In the genomic region with DNA sequence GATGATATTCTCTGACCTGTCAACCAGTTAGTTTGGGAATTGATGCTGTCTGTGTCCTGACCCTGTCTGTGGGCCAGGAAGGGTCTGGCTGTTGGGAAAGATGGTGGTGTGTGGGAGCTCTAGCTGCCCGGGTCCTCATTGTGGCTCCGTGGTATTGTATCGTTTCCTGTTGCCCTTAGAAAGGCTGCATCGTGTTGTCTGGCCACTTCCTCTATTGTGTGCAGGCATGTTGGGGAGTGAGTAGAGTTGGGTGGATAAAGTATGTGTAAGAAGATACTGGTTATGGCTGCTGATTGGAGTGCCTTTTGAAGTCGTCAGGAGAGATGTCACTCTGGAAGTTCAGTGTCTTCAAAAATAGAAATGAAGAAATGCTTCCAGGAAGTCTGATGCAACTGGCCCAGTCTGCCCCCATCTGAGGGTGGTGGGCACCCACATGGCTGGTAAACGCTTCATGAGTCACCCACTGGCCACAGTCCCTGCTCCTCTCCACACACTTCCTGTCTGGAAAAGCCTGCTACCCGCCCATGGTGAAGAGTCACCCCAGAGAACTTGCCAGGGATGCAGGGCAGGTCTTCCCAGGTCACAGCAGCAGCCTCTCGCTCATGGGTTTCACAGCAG, we compare ENCODE assay signal across 8 cellular contexts. TPM values are rescaled to one million over a fixed set of nuclear protein-coding genes. Genes with fewer than 3 reads are reported as not detected.
DNase-seq lines count a peak whose midpoint lies in the region; ATAC-seq and TF ChIP-seq lines count a peak whose summit lies in the region.

No MANE protein-coding gene starts in this region.

- no peaks in the 10 kb centered on the region for H3K9me3 Mint-ChIP-seq in activated T-cell treated with anti-CD3 and anti-CD28 coated beads, Interleukin-2, amount 50 U/mL, for 72 hours

- H3K4me3 Mint-ChIP-seq in activated T-cell treated with anti-CD3 and anti-CD28 coated beads, Interleukin-2, amount 50 U/mL, for 72 hours: peak overlapping the region; percentile 74 to 78

- H3K4me1 Mint-ChIP-seq in activated T-cell treated with anti-CD3 and anti-CD28 coated beads, Interleukin-2, amount 50 U/mL, for 72 hours (ENCODE audit: low read depth): peaks cover 54% of the 10 kb centered on the region

- peak; percentile 64 for ATAC-seq in GM21515 (IDR thresholded peaks at IDR 0.05; ENCODE audit: unreplicated experiment)
- peak; percentile 68 to 75 for ATAC-seq in activated T-cell treated with anti-CD3 and anti-CD28 coated beads, Interleukin-2, amount 50 U/mL, for 72 hours (replicated peaks in 1 of 2)

- no peak for TF ChIP-seq CTCF in AG10803 (conservative IDR thresholded peaks at IDR 0.05; ENCODE audit: low read length)

- DNase-seq in AG10803 (ENCODE audit: low read depth) (peak; percentile 98), NOMO-1 treated with dmso at 0.1 percent for 144 hours (lab: John Stamatoyannopoulos, UW; ENCODE audit: unreplicated experiment) (peak; percentile 92), globus pallidus (ENCODE audit: low spot score) (peak; percentile 68), putamen (ENCODE audit: low spot score) (peak; percentile 56), NCI-H345 (lab: John Stamatoyannopoulos, UW) (no peak), NCI-H187 (lab: John Stamatoyannopoulos, UW) (no peak)
- peak; percentile 58 to 60 for DNase-seq in activated T-cell treated with anti-CD3 and anti-CD28 coated beads, Interleukin-2, amount 50 U/mL, for 72 hours

- H3K27me3 Mint-ChIP-seq in activated T-cell treated with anti-CD3 and anti-CD28 coated beads, Interleukin-2, amount 50 U/mL, for 72 hours (ENCODE audit: low read depth): no peaks in the 10 kb centered on the region

- peaks cover 3 to 4% of the 10 kb centered on the region in 2 donors for H3K36me3 Mint-ChIP-seq in activated T-cell treated with anti-CD3 and anti-CD28 coated beads, Interleukin-2, amount 50 U/mL, for 72 hours (ENCODE audit: insufficient read depth in 2 of 2)

- peak overlapping the region; percentile 6; the same call in 1 of the 2 replicates for H3K4me3 ChIP-seq in AG10803 (ENCODE audit: low read length)

- peak overlapping the region; percentile 87 for H3K27ac Mint-ChIP-seq in activated T-cell treated with anti-CD3 and anti-CD28 coated beads, Interleukin-2, amount 50 U/mL, for 72 hours

RNA-seq across cellular contexts. Expression of gene PPARD, which starts 27.9 kb away (rescaled TPM):
- total RNA-seq in activated T-cell treated with anti-CD3 and anti-CD28 coated beads, Interleukin-2, amount 50 U/mL, for 72 hours: 10 to 100 TPM; 24.1 to 27.9 TPM

Comparison
In these comparisons a context has a peak if more than half of its experiments do, and no peak if none do; other contexts are left out.
1. DNase-seq: peak in AG10803 (single experiment), NOMO-1 treated with dmso at 0.1 percent for 144 hours (single experiment), activated T-cell treated with anti-CD3 and anti-CD28 coated beads, Interleukin-2, amount 50 U/mL, for 72 hours (2 of 2), globus pallidus (single experiment) and putamen (single experiment); none in NCI-H345 (single experiment) and NCI-H187 (0 of 2).